In the genomic region with DNA sequence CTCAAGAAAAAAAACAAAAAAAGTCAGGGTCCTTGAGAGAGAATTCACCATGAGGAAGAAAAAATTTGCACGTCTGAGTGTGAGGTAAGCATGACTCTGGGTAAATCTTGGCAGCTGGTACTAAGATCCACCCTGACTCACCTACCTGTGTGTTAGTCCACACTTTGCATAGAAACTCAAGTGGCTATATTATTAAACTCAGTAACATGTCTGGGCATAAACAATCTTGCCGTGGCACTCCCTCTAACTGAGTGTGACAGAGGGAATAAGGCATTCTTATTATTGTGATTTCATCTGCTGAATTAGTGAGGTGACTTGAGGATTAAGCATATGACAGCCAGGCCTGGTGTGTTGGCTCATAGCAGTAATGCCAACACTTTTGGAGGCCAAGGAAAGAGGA, we compare ENCODE assay signal across 20 cellular contexts.
"Had no signal": no experiment of that assay in that cellular context is flagged by ENCODE, and none has a peak within 500 bp of the region (broad histone marks: within the 10 kb centered on the region; RNA-seq: fewer than 3 reads in every experiment).

No MANE protein-coding gene starts in this region.

- H3K27me3 ChIP-seq: sigmoid colon, upper lobe of right lung had no signal

- H3K27ac ChIP-seq: sigmoid colon, upper lobe of right lung had no signal

- H3K4me1 Mint-ChIP-seq: activated CD4-positive, alpha-beta memory T cell treated with anti-CD3 and anti-CD28 coated beads, Interleukin-2, amount 10 ng/mL, durations not matched to agents 7 days and 5 days; activated CD8-positive, alpha-beta memory T cell treated with anti-CD3 and anti-CD28 coated beads, Interleukin-2, amount 10 ng/mL, durations not matched to agents 7 days and 5 days; stimulated activated memory B cell treated with anti-CD40 and anti-IgM and Interleukin-4, amounts not matched to agents 10 μg/mL and 1 μg/mL and 100 μg/mL, for 72 hours had no signal

- H3K36me3 Mint-ChIP-seq: activated CD8-positive, alpha-beta memory T cell treated with anti-CD3 and anti-CD28 coated beads, Interleukin-2, amount 10 ng/mL, durations not matched to agents 7 days and 5 days; activated naive CD8-positive, alpha-beta T cell; mesothelial cell of epicardium; stimulated activated memory B cell treated with anti-CD40 and anti-IgM and Interleukin-4, amounts not matched to agents 10 μg/mL and 1 μg/mL and 100 μg/mL, for 72 hours; WTC11 had no signal

- H3K4me3 ChIP-seq: lung, sigmoid colon, upper lobe of right lung had no signal

- H3K4me3 Mint-ChIP-seq: activated CD4-positive, alpha-beta memory T cell treated with anti-CD3 and anti-CD28 coated beads, Interleukin-2, amount 10 ng/mL, durations not matched to agents 7 days and 5 days; activated CD8-positive, alpha-beta memory T cell treated with anti-CD3 and anti-CD28 coated beads, Interleukin-2, amount 10 ng/mL, durations not matched to agents 7 days and 5 days; activated naive CD8-positive, alpha-beta T cell; mesothelial cell of epicardium; nephron progenitor cell; stimulated activated memory B cell treated with anti-CD40 and anti-IgM and Interleukin-4, amounts not matched to agents 10 μg/mL and 1 μg/mL and 100 μg/mL, for 72 hours; T-helper 2 cell treated with Interferon-gamma antibody and Interleukin-4, amounts not matched to agents 5 μg/mL and 100 μg/mL, for 36 hours; WTC11 had no signal

- H3K36me3 ChIP-seq: sigmoid colon, upper lobe of right lung had no signal

- H3K9me3 ChIP-seq: sigmoid colon, upper lobe of right lung had no signal

- ATAC-seq: activated CD8-positive, alpha-beta memory T cell treated with anti-CD3 and anti-CD28 coated beads, Interleukin-2, amount 10 ng/mL, durations not matched to agents 7 days and 5 days; left lobe of liver; stimulated activated memory B cell treated with anti-CD40 and anti-IgM and Interleukin-4, amounts not matched to agents 10 μg/mL and 1 μg/mL and 100 μg/mL, for 72 hours; upper lobe of right lung; WTC11 had no signal

- DNase-seq: activated CD4-positive, alpha-beta memory T cell treated with anti-CD3 and anti-CD28 coated beads, Interleukin-2, amount 10 ng/mL, durations not matched to agents 7 days and 5 days; activated CD4-positive, alpha-beta T cell treated with anti-CD3 and anti-CD28 coated beads for 4 hours; activated CD8-positive, alpha-beta memory T cell treated with anti-CD3 and anti-CD28 coated beads, Interleukin-2, amount 10 ng/mL, durations not matched to agents 7 days and 5 days; dermis blood vessel endothelial cell; effector memory CD4-positive, alpha-beta T cell; hypothalamus; islet precursor cell; nephron progenitor cell; occipital lobe; posterior cingulate gyrus; sigmoid colon; stimulated activated CD4-positive, alpha-beta T cell treated with anti-CD3 and anti-CD28 coated beads, Interleukin-4, amount 100 ng/mL, for 24 hours; upper lobe of right lung had no signal

- H3K9me3 Mint-ChIP-seq: activated CD4-positive, alpha-beta memory T cell treated with anti-CD3 and anti-CD28 coated beads, Interleukin-2, amount 10 ng/mL, durations not matched to agents 7 days and 5 days; mesothelial cell of epicardium; nephron progenitor cell; stimulated activated memory B cell treated with anti-CD40 and anti-IgM and Interleukin-4, amounts not matched to agents 10 μg/mL and 1 μg/mL and 100 μg/mL, for 72 hours; T-helper 2 cell treated with Interferon-gamma antibody and Interleukin-4, amounts not matched to agents 5 μg/mL and 100 μg/mL, for 36 hours had no signal

- H3K4me1 ChIP-seq: sigmoid colon, upper lobe of right lung had no signal

- H3K27ac Mint-ChIP-seq: activated CD4-positive, alpha-beta memory T cell treated with anti-CD3 and anti-CD28 coated beads, Interleukin-2, amount 10 ng/mL, durations not matched to agents 7 days and 5 days; activated CD8-positive, alpha-beta memory T cell treated with anti-CD3 and anti-CD28 coated beads, Interleukin-2, amount 10 ng/mL, durations not matched to agents 7 days and 5 days; activated naive CD8-positive, alpha-beta T cell; mesothelial cell of epicardium; nephron progenitor cell; stimulated activated memory B cell treated with anti-CD40 and anti-IgM and Interleukin-4, amounts not matched to agents 10 μg/mL and 1 μg/mL and 100 μg/mL, for 72 hours; T-helper 2 cell treated with Interferon-gamma antibody and Interleukin-4, amounts not matched to agents 5 μg/mL and 100 μg/mL, for 36 hours; WTC11 had no signal
